1 cellular context compared by ENCODE assay signal in the genomic region with DNA sequence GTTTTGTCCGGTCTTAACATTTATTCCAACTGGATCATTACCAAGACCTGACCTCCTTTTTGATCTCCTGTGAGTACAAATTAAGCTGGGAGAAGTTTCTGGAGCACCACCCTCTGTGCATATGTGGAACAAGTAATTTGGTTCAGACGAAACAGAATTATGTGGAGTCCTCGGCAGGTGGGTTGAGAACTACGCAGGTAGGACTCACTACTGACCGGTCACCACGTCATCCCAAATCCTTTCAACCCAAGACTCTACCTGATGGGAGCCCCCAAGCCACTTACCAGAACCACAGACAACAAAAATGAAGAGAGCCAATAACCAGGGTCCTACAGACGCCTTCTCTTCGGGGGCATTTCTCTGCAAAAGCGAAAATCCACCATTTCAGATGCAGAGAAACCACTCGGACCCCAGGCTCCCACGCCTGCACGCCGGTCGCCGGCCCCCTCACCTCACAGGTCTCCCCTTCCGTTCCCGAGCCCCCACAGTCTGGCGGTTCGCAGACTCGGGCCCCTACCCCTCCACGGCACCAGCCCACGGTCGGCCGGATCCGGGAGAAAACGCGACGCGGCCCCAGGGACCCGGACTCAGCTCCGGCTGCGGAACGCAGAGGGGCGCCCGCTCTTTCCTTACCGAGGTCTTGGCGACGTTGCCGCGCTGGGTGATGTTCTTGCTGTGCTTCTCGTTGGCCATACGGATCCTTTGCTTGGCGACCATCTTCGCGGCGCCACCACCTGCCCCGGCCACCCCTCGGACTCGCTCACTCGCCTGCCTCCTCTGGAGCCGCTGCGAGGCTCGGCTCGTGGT.
TF ChIP-seq lines count a peak whose summit lies in the region.

No MANE protein-coding gene starts in this region.

TF ChIP-seq in HepG2, 621 proteins besides CTCF, POLR2A, EP300 and RAD21 (continues in another document):
- no peak for TF ChIP-seq ELF4 (CRISPR knock-in tag; IDR thresholded peaks at IDR 0.05; ENCODE audit: borderline replicate concordance)
- TF ChIP-seq MTA3 (CRISPR knock-in tag; IDR thresholded peaks at IDR 0.05) = no peak
- peak; percentile 32; the same call in 1 of the 2 replicates for TF ChIP-seq CREB1 (IDR thresholded peaks at IDR 0.05)
- no peak for TF ChIP-seq CREB1 (CRISPR knock-in tag; IDR thresholded peaks at IDR 0.05)
- TF ChIP-seq SKI (IDR thresholded peaks at IDR 0.05; ENCODE audit: partially characterized antibody) = no peak
- TF ChIP-seq, protein P1, sequence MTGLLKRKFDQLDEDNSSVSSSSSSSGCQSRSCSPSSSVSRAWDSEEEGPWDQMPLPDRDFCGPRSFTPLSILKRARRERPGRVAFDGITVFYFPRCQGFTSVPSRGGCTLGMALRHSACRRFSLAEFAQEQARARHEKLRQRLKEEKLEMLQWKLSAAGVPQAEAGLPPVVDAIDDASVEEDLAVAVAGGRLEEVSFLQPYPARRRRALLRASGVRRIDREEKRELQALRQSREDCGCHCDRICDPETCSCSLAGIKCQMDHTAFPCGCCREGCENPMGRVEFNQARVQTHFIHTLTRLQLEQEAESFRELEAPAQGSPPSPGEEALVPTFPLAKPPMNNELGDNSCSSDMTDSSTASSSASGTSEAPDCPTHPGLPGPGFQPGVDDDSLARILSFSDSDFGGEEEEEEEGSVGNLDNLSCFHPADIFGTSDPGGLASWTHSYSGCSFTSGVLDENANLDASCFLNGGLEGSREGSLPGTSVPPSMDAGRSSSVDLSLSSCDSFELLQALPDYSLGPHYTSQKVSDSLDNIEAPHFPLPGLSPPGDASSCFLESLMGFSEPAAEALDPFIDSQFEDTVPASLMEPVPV (CRISPR knock-in tag; IDR thresholded peaks at IDR 0.05) = peak; percentile 84
- TF ChIP-seq, protein P2, sequence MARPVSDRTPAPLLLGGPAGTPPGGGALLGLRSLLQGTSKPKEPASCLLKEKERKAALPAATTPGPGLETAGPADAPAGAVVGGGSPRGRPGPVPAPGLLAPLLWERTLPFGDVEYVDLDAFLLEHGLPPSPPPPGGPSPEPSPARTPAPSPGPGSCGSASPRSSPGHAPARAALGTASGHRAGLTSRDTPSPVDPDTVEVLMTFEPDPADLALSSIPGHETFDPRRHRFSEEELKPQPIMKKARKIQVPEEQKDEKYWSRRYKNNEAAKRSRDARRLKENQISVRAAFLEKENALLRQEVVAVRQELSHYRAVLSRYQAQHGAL (CRISPR knock-in tag; IDR thresholded peaks at IDR 0.05; ENCODE audit: not compliant biosample characterization) = no peak
- TF ChIP-seq, protein P3, sequence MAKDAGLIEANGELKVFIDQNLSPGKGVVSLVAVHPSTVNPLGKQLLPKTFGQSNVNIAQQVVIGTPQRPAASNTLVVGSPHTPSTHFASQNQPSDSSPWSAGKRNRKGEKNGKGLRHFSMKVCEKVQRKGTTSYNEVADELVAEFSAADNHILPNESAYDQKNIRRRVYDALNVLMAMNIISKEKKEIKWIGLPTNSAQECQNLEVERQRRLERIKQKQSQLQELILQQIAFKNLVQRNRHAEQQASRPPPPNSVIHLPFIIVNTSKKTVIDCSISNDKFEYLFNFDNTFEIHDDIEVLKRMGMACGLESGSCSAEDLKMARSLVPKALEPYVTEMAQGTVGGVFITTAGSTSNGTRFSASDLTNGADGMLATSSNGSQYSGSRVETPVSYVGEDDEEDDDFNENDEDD (CRISPR knock-in tag; IDR thresholded peaks at IDR 0.05; ENCODE audit: borderline replicate concordance) = no peak
- peak; percentile 41; the same call in 1 of the 2 replicates for TF ChIP-seq ZNF274 (CRISPR knock-in tag; IDR thresholded peaks at IDR 0.05)
- 0 out of 2 replicates have a peak, but pooled peaks have one; percentile 4 for TF ChIP-seq DNMT3B (CRISPR knock-in tag; conservative IDR thresholded peaks at IDR 0.05)
- TF ChIP-seq, protein P4, sequence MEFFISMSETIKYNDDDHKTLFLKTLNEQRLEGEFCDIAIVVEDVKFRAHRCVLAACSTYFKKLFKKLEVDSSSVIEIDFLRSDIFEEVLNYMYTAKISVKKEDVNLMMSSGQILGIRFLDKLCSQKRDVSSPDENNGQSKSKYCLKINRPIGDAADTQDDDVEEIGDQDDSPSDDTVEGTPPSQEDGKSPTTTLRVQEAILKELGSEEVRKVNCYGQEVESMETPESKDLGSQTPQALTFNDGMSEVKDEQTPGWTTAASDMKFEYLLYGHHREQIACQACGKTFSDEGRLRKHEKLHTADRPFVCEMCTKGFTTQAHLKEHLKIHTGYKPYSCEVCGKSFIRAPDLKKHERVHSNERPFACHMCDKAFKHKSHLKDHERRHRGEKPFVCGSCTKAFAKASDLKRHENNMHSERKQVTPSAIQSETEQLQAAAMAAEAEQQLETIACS (CRISPR knock-in tag; IDR thresholded peaks at IDR 0.05) = 0 out of 2 replicates have a peak, but pooled peaks have one; percentile 18
- TF ChIP-seq BORCS8-MEF2B (CRISPR knock-in tag; IDR thresholded peaks at IDR 0.05) = peak; percentile 78; the same call in 1 of the 2 replicates
- no peak for TF ChIP-seq ZNF101 (CRISPR knock-in tag; IDR thresholded peaks at IDR 0.05; ENCODE audit: borderline replicate concordance, low read depth)
- TF ChIP-seq POLR2AphosphoS5 (IDR thresholded peaks at IDR 0.05; ENCODE audit: low read depth, low read length) = no peak
- TF ChIP-seq REXO4 (CRISPR knock-in tag; IDR thresholded peaks at IDR 0.05; ENCODE audit: borderline replicate concordance) = no peak
- TF ChIP-seq, protein P5, sequence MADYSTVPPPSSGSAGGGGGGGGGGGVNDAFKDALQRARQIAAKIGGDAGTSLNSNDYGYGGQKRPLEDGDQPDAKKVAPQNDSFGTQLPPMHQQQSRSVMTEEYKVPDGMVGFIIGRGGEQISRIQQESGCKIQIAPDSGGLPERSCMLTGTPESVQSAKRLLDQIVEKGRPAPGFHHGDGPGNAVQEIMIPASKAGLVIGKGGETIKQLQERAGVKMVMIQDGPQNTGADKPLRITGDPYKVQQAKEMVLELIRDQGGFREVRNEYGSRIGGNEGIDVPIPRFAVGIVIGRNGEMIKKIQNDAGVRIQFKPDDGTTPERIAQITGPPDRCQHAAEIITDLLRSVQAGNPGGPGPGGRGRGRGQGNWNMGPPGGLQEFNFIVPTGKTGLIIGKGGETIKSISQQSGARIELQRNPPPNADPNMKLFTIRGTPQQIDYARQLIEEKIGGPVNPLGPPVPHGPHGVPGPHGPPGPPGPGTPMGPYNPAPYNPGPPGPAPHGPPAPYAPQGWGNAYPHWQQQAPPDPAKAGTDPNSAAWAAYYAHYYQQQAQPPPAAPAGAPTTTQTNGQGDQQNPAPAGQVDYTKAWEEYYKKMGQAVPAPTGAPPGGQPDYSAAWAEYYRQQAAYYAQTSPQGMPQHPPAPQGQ (CRISPR knock-in tag; IDR thresholded peaks at IDR 0.05; ENCODE audit: borderline replicate concordance) = no peak
- TF ChIP-seq, protein P6, sequence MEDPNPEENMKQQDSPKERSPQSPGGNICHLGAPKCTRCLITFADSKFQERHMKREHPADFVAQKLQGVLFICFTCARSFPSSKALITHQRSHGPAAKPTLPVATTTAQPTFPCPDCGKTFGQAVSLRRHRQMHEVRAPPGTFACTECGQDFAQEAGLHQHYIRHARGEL (CRISPR knock-in tag; IDR thresholded peaks at IDR 0.05) = peak; percentile 63; the same call in 1 of the 2 replicates
- TF ChIP-seq ETV5 (CRISPR knock-in tag; IDR thresholded peaks at IDR 0.05; ENCODE audit: borderline replicate concordance) = no peak
- no peak; the same call in 1 of the 2 replicates for TF ChIP-seq NCOA1 (CRISPR knock-in tag; IDR thresholded peaks at IDR 0.05)
- peak; percentile 1; the same call in 1 of the 2 replicates for TF ChIP-seq PHF8 (CRISPR knock-in tag; IDR thresholded peaks at IDR 0.05)
- TF ChIP-seq, protein P7, sequence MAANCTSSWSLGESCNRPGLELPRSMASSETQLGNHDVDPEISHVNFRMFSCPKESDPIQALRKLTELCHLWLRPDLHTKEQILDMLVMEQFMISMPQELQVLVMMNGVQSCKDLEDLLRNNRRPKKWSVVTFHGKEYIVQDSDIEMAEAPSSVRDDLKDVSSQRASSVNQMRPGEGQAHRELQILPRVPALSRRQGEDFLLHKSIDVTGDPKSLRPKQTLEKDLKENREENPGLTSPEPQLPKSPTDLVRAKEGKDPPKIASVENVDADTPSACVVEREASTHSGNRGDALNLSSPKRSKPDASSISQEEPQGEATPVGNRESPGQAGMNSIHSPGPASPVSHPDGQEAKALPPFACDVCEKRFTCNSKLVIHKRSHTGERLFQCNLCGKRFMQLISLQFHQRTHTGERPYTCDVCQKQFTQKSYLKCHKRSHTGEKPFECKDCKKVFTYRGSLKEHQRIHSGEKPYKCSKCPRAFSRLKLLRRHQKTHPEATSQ (CRISPR knock-in tag; IDR thresholded peaks at IDR 0.05; ENCODE audit: borderline replicate concordance) = 0 out of 2 replicates have a peak, but pooled peaks have one; percentile 73
- peak; percentile 50; the same call in 1 of the 2 replicates for TF ChIP-seq SNAPC2 (CRISPR knock-in tag; IDR thresholded peaks at IDR 0.05)
- TF ChIP-seq, protein P8, sequence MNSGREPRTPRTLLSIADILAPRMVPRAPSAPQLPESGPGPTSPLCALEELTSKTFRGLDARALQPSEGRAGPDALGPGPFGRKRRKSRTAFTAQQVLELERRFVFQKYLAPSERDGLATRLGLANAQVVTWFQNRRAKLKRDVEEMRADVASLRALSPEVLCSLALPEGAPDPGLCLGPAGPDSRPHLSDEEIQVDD (CRISPR knock-in tag; IDR thresholded peaks at IDR 0.05; ENCODE audit: borderline replicate concordance) = peak; percentile 37; the same call in 1 of the 2 replicates
- TF ChIP-seq TOPORS (CRISPR knock-in tag; IDR thresholded peaks at IDR 0.05) = no peak
- TF ChIP-seq ZBTB7A (CRISPR knock-in tag; IDR thresholded peaks at IDR 0.05) = no peak; the same call in 1 of the 2 replicates
- TF ChIP-seq RXRB (CRISPR knock-in tag; IDR thresholded peaks at IDR 0.05; ENCODE audit: borderline replicate concordance) = no peak
- no peak for TF ChIP-seq TRIM24 (CRISPR knock-in tag; IDR thresholded peaks at IDR 0.05)
- no peak for TF ChIP-seq MAFK (conservative IDR thresholded peaks at IDR 0.05 in 1 of 2, IDR thresholded peaks at IDR 0.05 in 1 of 2; ENCODE audit: low read length in 2 of 2)
- TF ChIP-seq, protein P9, sequence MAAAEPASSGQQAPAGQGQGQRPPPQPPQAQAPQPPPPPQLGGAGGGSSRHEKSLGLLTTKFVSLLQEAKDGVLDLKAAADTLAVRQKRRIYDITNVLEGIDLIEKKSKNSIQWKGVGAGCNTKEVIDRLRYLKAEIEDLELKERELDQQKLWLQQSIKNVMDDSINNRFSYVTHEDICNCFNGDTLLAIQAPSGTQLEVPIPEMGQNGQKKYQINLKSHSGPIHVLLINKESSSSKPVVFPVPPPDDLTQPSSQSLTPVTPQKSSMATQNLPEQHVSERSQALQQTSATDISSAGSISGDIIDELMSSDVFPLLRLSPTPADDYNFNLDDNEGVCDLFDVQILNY (CRISPR knock-in tag; conservative IDR thresholded peaks at IDR 0.05) = no peak
- no peak for TF ChIP-seq ZNF773 (CRISPR knock-in tag; IDR thresholded peaks at IDR 0.05; ENCODE audit: borderline replicate concordance)
- TF ChIP-seq ZNF563 (CRISPR knock-in tag; IDR thresholded peaks at IDR 0.05) = 0 out of 2 replicates have a peak, but pooled peaks have one; percentile 6
- no peak for TF ChIP-seq SPEN (CRISPR knock-in tag; IDR thresholded peaks at IDR 0.05; ENCODE audit: low read depth)
- 0 out of 2 replicates have a peak, but pooled peaks have one; percentile 11 for TF ChIP-seq ZNF558 (CRISPR knock-in tag; IDR thresholded peaks at IDR 0.05; ENCODE audit: borderline replicate concordance)
- TF ChIP-seq ZFP36L1 (CRISPR knock-in tag; IDR thresholded peaks at IDR 0.05) = 0 out of 2 replicates have a peak, but pooled peaks have one; percentile 60
- no peak for TF ChIP-seq ZNF124 (CRISPR knock-in tag; IDR thresholded peaks at IDR 0.05)
- TF ChIP-seq ELF1 (CRISPR knock-in tag; IDR thresholded peaks at IDR 0.05) = no peak
- TF ChIP-seq ZNF616 (CRISPR knock-in tag; IDR thresholded peaks at IDR 0.05; ENCODE audit: low read depth) = 0 out of 2 replicates have a peak, but pooled peaks have one; percentile 32
- TF ChIP-seq ISL2 (CRISPR knock-in tag; IDR thresholded peaks at IDR 0.05) = 0 out of 2 replicates have a peak, but pooled peaks have one; percentile 18
- no peak for TF ChIP-seq STAT5B (CRISPR knock-in tag; IDR thresholded peaks at IDR 0.05)
- TF ChIP-seq MTA1 (CRISPR knock-in tag; IDR thresholded peaks at IDR 0.05; ENCODE audit: borderline replicate concordance) = peak; percentile 35; the same call in 1 of the 2 replicates
- 0 out of 2 replicates have a peak, but pooled peaks have one; percentile 35 for TF ChIP-seq ZSCAN20 (CRISPR knock-in tag; IDR thresholded peaks at IDR 0.05; ENCODE audit: borderline replicate concordance)
- TF ChIP-seq, protein P10, sequence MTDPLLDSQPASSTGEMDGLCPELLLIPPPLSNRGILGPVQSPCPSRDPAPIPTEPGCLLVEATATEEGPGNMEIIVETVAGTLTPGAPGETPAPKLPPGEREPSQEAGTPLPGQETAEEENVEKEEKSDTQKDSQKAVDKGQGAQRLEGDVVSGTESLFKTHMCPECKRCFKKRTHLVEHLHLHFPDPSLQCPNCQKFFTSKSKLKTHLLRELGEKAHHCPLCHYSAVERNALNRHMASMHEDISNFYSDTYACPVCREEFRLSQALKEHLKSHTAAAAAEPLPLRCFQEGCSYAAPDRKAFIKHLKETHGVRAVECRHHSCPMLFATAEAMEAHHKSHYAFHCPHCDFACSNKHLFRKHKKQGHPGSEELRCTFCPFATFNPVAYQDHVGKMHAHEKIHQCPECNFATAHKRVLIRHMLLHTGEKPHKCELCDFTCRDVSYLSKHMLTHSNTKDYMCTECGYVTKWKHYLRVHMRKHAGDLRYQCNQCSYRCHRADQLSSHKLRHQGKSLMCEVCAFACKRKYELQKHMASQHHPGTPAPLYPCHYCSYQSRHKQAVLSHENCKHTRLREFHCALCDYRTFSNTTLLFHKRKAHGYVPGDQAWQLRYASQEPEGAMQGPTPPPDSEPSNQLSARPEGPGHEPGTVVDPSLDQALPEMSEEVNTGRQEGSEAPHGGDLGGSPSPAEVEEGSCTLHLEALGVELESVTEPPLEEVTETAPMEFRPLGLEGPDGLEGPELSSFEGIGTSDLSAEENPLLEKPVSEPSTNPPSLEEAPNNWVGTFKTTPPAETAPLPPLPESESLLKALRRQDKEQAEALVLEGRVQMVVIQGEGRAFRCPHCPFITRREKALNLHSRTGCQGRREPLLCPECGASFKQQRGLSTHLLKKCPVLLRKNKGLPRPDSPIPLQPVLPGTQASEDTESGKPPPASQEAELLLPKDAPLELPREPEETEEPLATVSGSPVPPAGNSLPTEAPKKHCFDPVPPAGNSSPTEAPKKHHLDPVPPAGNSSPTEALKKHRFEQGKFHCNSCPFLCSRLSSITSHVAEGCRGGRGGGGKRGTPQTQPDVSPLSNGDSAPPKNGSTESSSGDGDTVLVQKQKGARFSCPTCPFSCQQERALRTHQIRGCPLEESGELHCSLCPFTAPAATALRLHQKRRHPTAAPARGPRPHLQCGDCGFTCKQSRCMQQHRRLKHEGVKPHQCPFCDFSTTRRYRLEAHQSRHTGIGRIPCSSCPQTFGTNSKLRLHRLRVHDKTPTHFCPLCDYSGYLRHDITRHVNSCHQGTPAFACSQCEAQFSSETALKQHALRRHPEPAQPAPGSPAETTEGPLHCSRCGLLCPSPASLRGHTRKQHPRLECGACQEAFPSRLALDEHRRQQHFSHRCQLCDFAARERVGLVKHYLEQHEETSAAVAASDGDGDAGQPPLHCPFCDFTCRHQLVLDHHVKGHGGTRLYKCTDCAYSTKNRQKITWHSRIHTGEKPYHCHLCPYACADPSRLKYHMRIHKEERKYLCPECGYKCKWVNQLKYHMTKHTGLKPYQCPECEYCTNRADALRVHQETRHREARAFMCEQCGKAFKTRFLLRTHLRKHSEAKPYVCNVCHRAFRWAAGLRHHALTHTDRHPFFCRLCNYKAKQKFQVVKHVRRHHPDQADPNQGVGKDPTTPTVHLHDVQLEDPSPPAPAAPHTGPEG (CRISPR knock-in tag; IDR thresholded peaks at IDR 0.05) = peak; percentile 42; the same call in 1 of the 2 replicates
- TF ChIP-seq THYN1 (CRISPR knock-in tag; IDR thresholded peaks at IDR 0.05; ENCODE audit: borderline replicate concordance, low read depth) = no peak
- no peak for TF ChIP-seq GATAD1 (CRISPR knock-in tag; IDR thresholded peaks at IDR 0.05)
- TF ChIP-seq ZNF598 (CRISPR knock-in tag; IDR thresholded peaks at IDR 0.05; ENCODE audit: borderline replicate concordance) = 0 out of 2 replicates have a peak, but pooled peaks have one; percentile 9
